Comparison of ENCODE assay signal across 7 cellular contexts in genomic region chr7:79975986-79976710, GRCh38.
DNase-seq lines count a peak whose midpoint lies in the region; ATAC-seq and TF ChIP-seq lines count a peak whose summit lies in the region.
"Not testable (repeated sequence)": the region's sequence is repeated elsewhere in the genome, so short reads cannot be mapped to it uniquely, and the experiment has no call there.

No MANE protein-coding gene starts in this region.

- H3K23ac ChIP-seq in neuronal stem cell (ENCODE audit: low read depth, low read length, poor library complexity) = not testable (repeated sequence)

- H3K27me3 ChIP-seq in CD8-positive, alpha-beta memory T cell (ENCODE audit: insufficient read depth, low read length, poor library complexity, severe bottlenecking); neuronal stem cell (ENCODE audit: control insufficient read depth in 3 of 3, insufficient read depth in 3 of 3, low read depth in 1 of 3, low read length in 3 of 3): not testable (repeated sequence)

- not testable (repeated sequence) for H2BK12ac ChIP-seq in neuronal stem cell (ENCODE audit: low read length)

- DNase-seq in CD8-positive, alpha-beta memory T cell = peak in 1 of 5 donors; percentile 54
- DNase-seq in T-cell = peak in 3 of 34 experiments; percentile 1 to 8 (median 2)
- peak; percentile 10 for DNase-seq in activated CD8-positive, alpha-beta T cell treated with anti-CD3 and anti-CD28 coated beads for 36 hours
- not testable (repeated sequence) for DNase-seq in activated T-cell treated with anti-CD3 and anti-CD28 coated beads, Interleukin-2, amount 50 U/mL, for 72 hours; mesothelial cell of epicardium (ENCODE audit: low spot score in 2 of 2, unreplicated experiment in 2 of 2); neuronal stem cell (ENCODE audit: low spot score)

- not testable (repeated sequence) for H2BK5ac ChIP-seq in neuronal stem cell (ENCODE audit: low read length)

- not testable (repeated sequence) for H3K27ac ChIP-seq in CD8-positive, alpha-beta memory T cell (ENCODE audit: low read depth, low read length); neuronal stem cell (replicated peaks; ENCODE audit: low read length)

- peak in 2 of 4 experiments; percentile 55 to 65 for ATAC-seq in T-cell (replicated peaks in 1 of 4)
- ATAC-seq in activated CD8-positive, alpha-beta T cell treated with anti-CD3 and anti-CD28 coated beads for 36 hours; activated T-cell treated with anti-CD3 and anti-CD28 coated beads, Interleukin-2, amount 50 U/mL, for 72 hours (replicated peaks in 1 of 2): not testable (repeated sequence)

- peaks cover 7 to 12% (median 9%) of the 10 kb centered on the region in 5 donors for H3K9me3 Mint-ChIP-seq in CD8-positive, alpha-beta memory T cell
- H3K9me3 Mint-ChIP-seq in T-cell = peaks cover 0 to 13% (median 0%) of the 10 kb centered on the region in 3 donors
- not testable (repeated sequence) for H3K9me3 Mint-ChIP-seq in activated CD8-positive, alpha-beta T cell treated with anti-CD3 and anti-CD28 coated beads for 36 hours; activated T-cell treated with anti-CD3 and anti-CD28 coated beads, Interleukin-2, amount 50 U/mL, for 72 hours; activated naive CD8-positive, alpha-beta T cell (ENCODE audit: low read depth)
- H3K9me3 Mint-ChIP-seq in mesothelial cell of epicardium = peaks cover 18% of the 10 kb centered on the region

- H3K4me3 Mint-ChIP-seq in CD8-positive, alpha-beta memory T cell = peak overlapping the region in 4 of 7 donors; percentile 11 to 37 (median 20)
- peak overlapping the region; percentile 59 to 73 (median 70) for H3K4me3 Mint-ChIP-seq in T-cell
- peak overlapping the region; percentile 67 for H3K4me3 Mint-ChIP-seq in activated CD8-positive, alpha-beta T cell treated with anti-CD3 and anti-CD28 coated beads for 36 hours
- H3K4me3 Mint-ChIP-seq in activated T-cell treated with anti-CD3 and anti-CD28 coated beads, Interleukin-2, amount 50 U/mL, for 72 hours = peak overlapping the region; percentile 23 to 80
- peak overlapping the region; percentile 86 for H3K4me3 Mint-ChIP-seq in activated naive CD8-positive, alpha-beta T cell
- H3K4me3 Mint-ChIP-seq in mesothelial cell of epicardium = not testable (repeated sequence)

- intact Hi-C loops in activated CD8-positive, alpha-beta T cell treated with anti-CD3 and anti-CD28 coated beads for 36 hours (cut with micrococcal nuclease) = not testable (repeated sequence)

- peak overlapping the region; percentile 17 for H2AFZ ChIP-seq in neuronal stem cell (ENCODE audit: low read length)

- not testable (repeated sequence) for H3K4ac ChIP-seq in neuronal stem cell (ENCODE audit: low read length)

- not testable (repeated sequence) for H3K14ac ChIP-seq in neuronal stem cell (ENCODE audit: low read length)

- not testable (repeated sequence) for H3K79me1 ChIP-seq in neuronal stem cell (ENCODE audit: low read depth, low read length)

- WGBS in neuronal stem cell (ENCODE audit: extremely low coverage in 2 of 2, insufficient read length in 2 of 2, insufficient replicate concordance in 1 of 2), 2 donors = no CpG with 5 or more reads among the region's 26 CpGs

- not testable (repeated sequence) for H2BK15ac ChIP-seq in neuronal stem cell (ENCODE audit: low read length)

- peak overlapping the region in 1 of 8 donors; percentile 87 for H3K27ac Mint-ChIP-seq in CD8-positive, alpha-beta memory T cell
- H3K27ac Mint-ChIP-seq in T-cell (peak overlapping the region; percentile 72 to 84), mesothelial cell of epicardium (peak overlapping the region; percentile 18)
- peak overlapping the region; percentile 31 for H3K27ac Mint-ChIP-seq in activated CD8-positive, alpha-beta T cell treated with anti-CD3 and anti-CD28 coated beads for 36 hours
- H3K27ac Mint-ChIP-seq in activated T-cell treated with anti-CD3 and anti-CD28 coated beads, Interleukin-2, amount 50 U/mL, for 72 hours = not testable (repeated sequence)
- H3K27ac Mint-ChIP-seq in activated naive CD8-positive, alpha-beta T cell = peak overlapping the region; percentile 72

- POLR2A ChIA-PET in CD8-positive, alpha-beta memory T cell (lab: Charles Lee); T-cell (lab: Charles Lee); activated CD8-positive, alpha-beta T cell treated with anti-CD3 and anti-CD28 coated beads for 36 hours (lab: Charles Lee): not testable (repeated sequence)

- H3K4me2 ChIP-seq in neuronal stem cell (ENCODE audit: insufficient read depth, low read length, poor library complexity, severe bottlenecking) = not testable (repeated sequence)

- not testable (repeated sequence) for H3K4me1 ChIP-seq in CD8-positive, alpha-beta memory T cell (ENCODE audit: insufficient read depth, low read length); neuronal stem cell (ENCODE audit: control insufficient read depth in 2 of 2, insufficient read depth in 1 of 2, low read depth in 1 of 2, low read length in 2 of 2)

- H4K8ac ChIP-seq in neuronal stem cell (ENCODE audit: low read depth, low read length) = not testable (repeated sequence)

- not testable (repeated sequence) for H3K4me3 ChIP-seq in CD8-positive, alpha-beta memory T cell (ENCODE audit: low read length); neuronal stem cell (ENCODE audit: low read length in 2 of 2)

- H3K27me3 Mint-ChIP-seq in CD8-positive, alpha-beta memory T cell; T-cell; activated CD8-positive, alpha-beta T cell treated with anti-CD3 and anti-CD28 coated beads for 36 hours; activated T-cell treated with anti-CD3 and anti-CD28 coated beads, Interleukin-2, amount 50 U/mL, for 72 hours (ENCODE audit: low read depth); activated naive CD8-positive, alpha-beta T cell; mesothelial cell of epicardium (ENCODE audit: low read depth): not testable (repeated sequence)

- not testable (repeated sequence) for H3K9ac ChIP-seq in neuronal stem cell (ENCODE audit: low read depth, low read length, poor library complexity)

- not testable (repeated sequence) for H3K4me1 Mint-ChIP-seq in CD8-positive, alpha-beta memory T cell; T-cell; activated CD8-positive, alpha-beta T cell treated with anti-CD3 and anti-CD28 coated beads for 36 hours (ENCODE audit: low read depth); activated T-cell treated with anti-CD3 and anti-CD28 coated beads, Interleukin-2, amount 50 U/mL, for 72 hours (ENCODE audit: low read depth); mesothelial cell of epicardium
- H3K4me1 Mint-ChIP-seq in activated naive CD8-positive, alpha-beta T cell (ENCODE audit: low read depth) = peaks cover 16% of the 10 kb centered on the region

- H3K36me3 Mint-ChIP-seq in CD8-positive, alpha-beta memory T cell; T-cell; activated CD8-positive, alpha-beta T cell treated with anti-CD3 and anti-CD28 coated beads for 36 hours (ENCODE audit: low read depth); activated T-cell treated with anti-CD3 and anti-CD28 coated beads, Interleukin-2, amount 50 U/mL, for 72 hours (ENCODE audit: insufficient read depth in 2 of 2); activated naive CD8-positive, alpha-beta T cell; mesothelial cell of epicardium: not testable (repeated sequence)

- TF ChIP-seq CTCF in activated CD8-positive, alpha-beta T cell treated with anti-CD3 and anti-CD28 coated beads for 36 hours (IDR thresholded peaks at IDR 0.05); mesothelial cell of epicardium (IDR thresholded peaks at IDR 0.05; ENCODE audit: unreplicated experiment): not testable (repeated sequence)

- H3K36me3 ChIP-seq in CD8-positive, alpha-beta memory T cell (ENCODE audit: insufficient read depth, low read length); neuronal stem cell (replicated peaks in 1 of 2; ENCODE audit: control insufficient read depth in 2 of 2, insufficient read depth in 2 of 2, low read length in 2 of 2): not testable (repeated sequence)

- H2BK120ac ChIP-seq in neuronal stem cell (ENCODE audit: low read depth, low read length) = not testable (repeated sequence)

- CTCF ChIA-PET in CD8-positive, alpha-beta memory T cell (lab: Charles Lee) = interaction anchor here (1.3 kb wide), 1 partner anchor 9 kb away, joined by 3 read pairs; no protein-coding TSS in a partner anchor
- CTCF ChIA-PET in T-cell (lab: Charles Lee) = interaction anchor here in 1 of 2 donors (0.6 kb wide), 2 partner anchors 14 to 56 kb away, joined by 3 read pairs; no protein-coding TSS in a partner anchor
- CTCF ChIA-PET in activated CD8-positive, alpha-beta T cell treated with anti-CD3 and anti-CD28 coated beads for 36 hours (lab: Charles Lee) = not testable (repeated sequence)

- H4K91ac ChIP-seq in neuronal stem cell (ENCODE audit: low read depth, low read length, poor library complexity) = not testable (repeated sequence)

- not testable (repeated sequence) for H3K9me3 ChIP-seq in CD8-positive, alpha-beta memory T cell (ENCODE audit: low read length); neuronal stem cell (replicated peaks in 1 of 2; ENCODE audit: control insufficient read depth in 2 of 2, insufficient read depth in 1 of 2, low read depth in 1 of 2, low read length in 2 of 2)

- not testable (repeated sequence) for H2AK5ac ChIP-seq in neuronal stem cell (ENCODE audit: low read depth, low read length)

- not testable (repeated sequence) for H3K18ac ChIP-seq in neuronal stem cell (ENCODE audit: low read length)
